In genomic region chr3:48694610-48695051, GRCh38 we compare ENCODE assay signal across 9 cellular contexts. TPM values are rescaled to one million over a fixed set of nuclear protein-coding genes. Genes with fewer than 3 reads are reported as not detected.
DNase-seq lines count a peak whose midpoint lies in the region; ATAC-seq, FAIRE-seq and TF ChIP-seq lines count a peak whose summit lies in the region.
"Had no signal": no experiment of that assay in that cellular context is flagged by ENCODE, and none has a peak within 500 bp of the region (broad histone marks: within the 10 kb centered on the region; RNA-seq: fewer than 3 reads in every experiment).

No MANE protein-coding gene starts in this region.

- H3K27ac ChIP-seq in HUES48 (ENCODE audit: low read depth, low read length) (peak overlapping the region; percentile 95), breast epithelium (peak overlapping the region; percentile 82 to 92), kidney (ENCODE audit: low read depth in 2 of 2, low read length in 2 of 2) (peak overlapping the region; percentile 69 to 82), subcutaneous abdominal adipose tissue (ENCODE audit: low read depth, low read length) (peak overlapping the region; percentile 81)

- H3K36me3 ChIP-seq in HUES48 (ENCODE audit: control insufficient read depth, insufficient read depth, low read length) (peaks cover 81% of the 10 kb centered on the region), breast epithelium (peaks cover 6% of the 10 kb centered on the region), kidney (ENCODE audit: control insufficient read depth in 1 of 2, insufficient read depth in 2 of 2, low read length in 2 of 2) (peaks cover 27 to 37% of the 10 kb centered on the region in 2 donors), subcutaneous abdominal adipose tissue (ENCODE audit: control insufficient read depth in 5 of 5, insufficient read depth in 5 of 5, low read length in 5 of 5) (peaks cover 19 to 70% (median 59%) of the 10 kb centered on the region in 5 donors)

- TF ChIP-seq CTCF in breast epithelium (IDR thresholded peaks at IDR 0.05) (no peak), kidney (IDR thresholded peaks at IDR 0.05; ENCODE audit: borderline replicate concordance, extremely low read depth, insufficient read depth) (no peak)

- intact Hi-C loops in breast epithelium (cut with DNase I; ENCODE audit: low total_unique reads) = no loop called here
- intact Hi-C loops in kidney (cut with DNase I) = no loop called here

- peak overlapping the region; percentile 32 for H3K4me3 ChIP-seq in HUES48 (ENCODE audit: low read depth, low read length)
- H3K4me3 ChIP-seq in breast epithelium = peak overlapping the region; percentile 55 to 67 (median 60)
- peak overlapping the region; percentile 0 to 3 for H3K4me3 ChIP-seq in kidney (ENCODE audit: low read length in 2 of 2)
- peak overlapping the region; percentile 46 to 75 (median 62) for H3K4me3 ChIP-seq in subcutaneous abdominal adipose tissue (ENCODE audit: low read depth in 1 of 5, low read length in 5 of 5)

- DNase-seq in breast epithelium (ENCODE audit: low spot score in 2 of 2) (peak; percentile 65 to 76), kidney (peak; percentile 91), T-helper 1 cell (no peak), NCI-H2029 treated with DMSO at 0.1 percent for 48 hours (lab: John Stamatoyannopoulos, UW) (no peak)
- DNase-seq in NK-92 treated with Interleukin-12 subunit alpha and Interleukin-12 subunit beta, amount 100 ng/mL, for 24 hours (lab: John Stamatoyannopoulos, UW) = no peak
- DNase-seq: naive B cell had no signal

- FAIRE-seq in kidney (lab: Jason Lieb, UNC) = no peak

- H3K9ac ChIP-seq in HUES48 (ENCODE audit: low read depth, low read length) = peak overlapping the region; percentile 63
- H3K9ac ChIP-seq in kidney (ENCODE audit: low read length in 2 of 2) = peak overlapping the region in 1 of 2 donors; percentile 0
- peak overlapping the region in 2 of 5 donors; percentile 23 to 53 for H3K9ac ChIP-seq in subcutaneous abdominal adipose tissue (ENCODE audit: low read length in 5 of 5)

- peaks cover 21% of the 10 kb centered on the region for H3K4me1 ChIP-seq in HUES48 (ENCODE audit: control insufficient read depth, insufficient read depth, low read length)
- peaks cover 0 to 13% of the 10 kb centered on the region in 2 donors for H3K4me1 ChIP-seq in breast epithelium
- peaks cover 3 to 14% of the 10 kb centered on the region in 2 donors for H3K4me1 ChIP-seq in kidney (ENCODE audit: control insufficient read depth in 1 of 2, insufficient read depth in 1 of 2, low read depth in 1 of 2, low read length in 2 of 2)
- H3K4me1 ChIP-seq in subcutaneous abdominal adipose tissue (ENCODE audit: control insufficient read depth in 5 of 5, insufficient read depth in 5 of 5, low read length in 5 of 5) = peaks cover 0 to 20% (median 16%) of the 10 kb centered on the region in 5 donors

- no peaks in the 10 kb centered on the region for H3K27me3 ChIP-seq in HUES48 (ENCODE audit: control insufficient read depth, insufficient read depth, low read length)
- H3K27me3 ChIP-seq in breast epithelium = no peaks in the 10 kb centered on the region
- H3K27me3 ChIP-seq in subcutaneous abdominal adipose tissue (ENCODE audit: control insufficient read depth in 5 of 5, insufficient read depth in 4 of 5, low read length in 5 of 5) = no peaks in the 10 kb centered on the region

- H3K9me3 ChIP-seq in HUES48 (ENCODE audit: control insufficient read depth, insufficient read depth, low read length) (no peaks in the 10 kb centered on the region), breast epithelium (no peaks in the 10 kb centered on the region), kidney (ENCODE audit: control insufficient read depth in 1 of 2, low read length in 2 of 2) (no peaks in the 10 kb centered on the region), subcutaneous abdominal adipose tissue (ENCODE audit: control insufficient read depth in 5 of 5, low read length in 5 of 5) (no peaks in the 10 kb centered on the region)

- no peak for TF ChIP-seq POLR2A in breast epithelium (IDR thresholded peaks at IDR 0.05)

- no peak for ATAC-seq in GM21526 (IDR thresholded peaks at IDR 0.05; ENCODE audit: low FRiP score, unreplicated experiment)

RNA-seq across cellular contexts. Expression of gene NCKIPSD, which starts 8.9 kb away (rescaled TPM):
- 10 to 100 TPM; 31.8 to 40.3 (median 36.4) TPM for total RNA-seq in breast epithelium
- total RNA-seq in kidney = 31.2 TPM
- 24.0 TPM for polyA plus RNA-seq in kidney (ENCODE audit: insufficient read depth, low read depth, low replicate concordance)

RNA-seq across cellular contexts. Expression of gene IP6K2, which starts 22.4 kb away (rescaled TPM):
- total RNA-seq in breast epithelium = 100 to 1,000 TPM in 2 of 3 donors, 10 to 100 TPM in 1; 84.0 to 185 (median 126) TPM
- 69.4 TPM for total RNA-seq in kidney
- 112 TPM for polyA plus RNA-seq in kidney (ENCODE audit: insufficient read depth, low read depth, low replicate concordance)

RNA-seq across cellular contexts. Expression of gene CELSR3, which starts 31.9 kb away (rescaled TPM):
- 1 to 10 TPM in 2 of 3 donors, under 1 TPM in 1; 0.88 to 1.3 (median 1.1) TPM for total RNA-seq in breast epithelium
- 2.0 TPM for total RNA-seq in kidney
- polyA plus RNA-seq in kidney (ENCODE audit: insufficient read depth, low read depth, low replicate concordance) = 0.17 TPM

RNA-seq across cellular contexts. Expression of gene SLC26A6, which starts 59.4 kb away (rescaled TPM):
- total RNA-seq in breast epithelium (10 to 100 TPM; 12.6 to 21.6 (median 16.0) TPM), kidney (15.4 TPM)
- polyA plus RNA-seq in kidney (ENCODE audit: insufficient read depth, low read depth, low replicate concordance) = 20.6 TPM

Comparison
In these comparisons a context has a peak if more than half of its experiments do, and no peak if none do; other contexts are left out.
1. H3K4me3 ChIP-seq: peak in every context shown above with its lines; median percentile 62 in subcutaneous abdominal adipose tissue; 60 in breast epithelium; 32 in HUES48; 2 in kidney.
2. DNase-seq: peak in breast epithelium (2 of 2) and kidney (single experiment); none in T-helper 1 cell (0 of 5), NCI-H2029 treated with DMSO at 0.1 percent for 48 hours (single experiment) and NK-92 treated with Interleukin-12 subunit alpha and Interleukin-12 subunit beta, amount 100 ng/mL, for 24 hours (single experiment).
3. Peak in every context shown above with its lines, with median percentiles within 50 percentile points of each other: H3K27ac ChIP-seq.